8 cellular contexts compared by ENCODE assay signal in the genomic region with DNA sequence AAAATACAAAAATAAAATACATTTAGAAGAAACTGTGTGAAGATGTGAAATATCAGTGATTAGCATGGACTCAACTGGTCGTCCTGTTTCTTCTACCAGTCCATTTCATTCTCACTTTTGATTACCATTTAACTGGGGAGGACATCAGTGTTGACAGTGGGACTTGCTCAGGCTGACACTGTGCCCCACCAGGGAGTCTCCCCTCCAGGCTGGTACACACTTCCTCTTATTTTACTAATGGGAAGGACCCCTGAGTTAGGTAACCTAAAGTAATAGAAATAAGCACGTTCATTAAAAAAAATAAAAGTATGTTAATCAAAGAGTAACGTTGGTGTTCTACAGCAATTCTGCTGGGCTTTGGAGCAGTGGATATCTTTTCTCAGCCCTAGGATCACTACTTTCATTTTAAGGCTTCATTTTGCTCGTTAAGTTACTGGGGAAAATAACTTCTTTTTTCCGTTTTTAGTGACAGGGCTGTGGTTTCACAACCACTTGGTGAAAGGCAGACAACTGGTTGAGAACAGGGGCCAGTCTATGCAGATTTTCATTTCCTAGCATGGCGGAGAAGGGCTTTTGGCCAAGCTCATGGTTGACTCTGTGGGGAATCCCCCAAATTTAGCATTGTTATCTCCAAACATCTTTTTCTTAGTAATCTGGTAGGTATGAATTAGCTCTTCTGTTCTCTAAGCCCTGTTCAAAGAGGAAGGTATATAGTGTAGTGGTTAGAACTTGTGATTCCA. TPM values are rescaled to one million over a fixed set of nuclear protein-coding genes. Genes with fewer than 3 reads are reported as not detected.
DNase-seq lines count a peak whose midpoint lies in the region; ATAC-seq and TF ChIP-seq lines count a peak whose summit lies in the region.

No MANE protein-coding gene starts in this region.

- peak overlapping the region; percentile 94 to 99 for H3K4me3 Mint-ChIP-seq in activated T-cell treated with anti-CD3 and anti-CD28 coated beads, Interleukin-2, amount 50 U/mL, for 72 hours
- H3K4me3 Mint-ChIP-seq in neural progenitor cell: no peak overlapping the region

- peak; percentile 82 for DNase-seq in GF-D8 (lab: John Stamatoyannopoulos, UW)
- peak; percentile 68 for DNase-seq in NAMALWA (ENCODE audit: low spot score)
- DNase-seq in activated T-cell treated with anti-CD3 and anti-CD28 coated beads, Interleukin-2, amount 50 U/mL, for 72 hours: peak; percentile 76 to 79
- DNase-seq in stimulated activated CD4-positive, alpha-beta T cell treated with anti-CD3 and anti-CD28 coated beads, Interleukin-15, amount 100 ng/mL, for 48 hours (ENCODE audit: low read depth in 2 of 2): peak; percentile 53 to 56
- DNase-seq in neural progenitor cell (ENCODE audit: low spot score): no peak
- no peak for DNase-seq in amniotic stem cell (lab: John Stamatoyannopoulos, UW)
- DNase-seq in H4 (ENCODE audit: low spot score): no peak

- no peaks in the 10 kb centered on the region for H3K9me3 ChIP-seq in neural progenitor cell (ENCODE audit: low read depth)

- H3K79me2 ChIP-seq in neural progenitor cell (ENCODE audit: low read depth): no peaks in the 10 kb centered on the region

- peaks cover 48% of the 10 kb centered on the region for H3K4me1 Mint-ChIP-seq in activated T-cell treated with anti-CD3 and anti-CD28 coated beads, Interleukin-2, amount 50 U/mL, for 72 hours (ENCODE audit: low read depth)
- H3K4me1 Mint-ChIP-seq in neural progenitor cell: peaks cover 7% of the 10 kb centered on the region

- no peak overlapping the region for H3K4me3 ChIP-seq in neural progenitor cell

- H2AFZ ChIP-seq in neural progenitor cell (replicated peaks): no peak overlapping the region

- H3K27ac Mint-ChIP-seq in activated T-cell treated with anti-CD3 and anti-CD28 coated beads, Interleukin-2, amount 50 U/mL, for 72 hours: peak overlapping the region; percentile 97
- H3K27ac Mint-ChIP-seq in neural progenitor cell: no peak overlapping the region

- H3K4me2 ChIP-seq in neural progenitor cell: no peak overlapping the region

- peaks cover 5% of the 10 kb centered on the region for H3F3A ChIP-seq in neural progenitor cell (ENCODE audit: low read depth)

- H3K27ac ChIP-seq in neural progenitor cell: no peak overlapping the region

- H3K36me3 ChIP-seq in neural progenitor cell: no peaks in the 10 kb centered on the region

- peak; percentile 61 for ATAC-seq in GM21737 (IDR thresholded peaks at IDR 0.05; ENCODE audit: unreplicated experiment)
- peak; percentile 86 to 89 for ATAC-seq in activated T-cell treated with anti-CD3 and anti-CD28 coated beads, Interleukin-2, amount 50 U/mL, for 72 hours (replicated peaks in 1 of 2)

- H3K36me3 Mint-ChIP-seq in activated T-cell treated with anti-CD3 and anti-CD28 coated beads, Interleukin-2, amount 50 U/mL, for 72 hours (ENCODE audit: insufficient read depth in 2 of 2): peaks cover 4 to 10% of the 10 kb centered on the region in 2 donors
- no peaks in the 10 kb centered on the region for H3K36me3 Mint-ChIP-seq in neural progenitor cell

- no peaks in the 10 kb centered on the region for H4K20me1 ChIP-seq in neural progenitor cell (ENCODE audit: low read depth)

- no peak for TF ChIP-seq CTCF in neural progenitor cell (IDR thresholded peaks at IDR 0.05)

- H3K4me1 ChIP-seq in neural progenitor cell: peaks cover 5% of the 10 kb centered on the region

- no peaks in the 10 kb centered on the region for H3K27me3 Mint-ChIP-seq in activated T-cell treated with anti-CD3 and anti-CD28 coated beads, Interleukin-2, amount 50 U/mL, for 72 hours (ENCODE audit: low read depth)
- H3K27me3 Mint-ChIP-seq in neural progenitor cell (ENCODE audit: insufficient read depth, low read depth): peaks cover 7% of the 10 kb centered on the region

- H3K9me3 Mint-ChIP-seq in activated T-cell treated with anti-CD3 and anti-CD28 coated beads, Interleukin-2, amount 50 U/mL, for 72 hours: no peaks in the 10 kb centered on the region
- H3K9me3 Mint-ChIP-seq in neural progenitor cell: no peaks in the 10 kb centered on the region

- no peaks in the 10 kb centered on the region for H3K27me3 ChIP-seq in neural progenitor cell

- no peak overlapping the region for H3K9ac ChIP-seq in neural progenitor cell

RNA-seq across cellular contexts. Expression of a gene that starts 2.1 kb away (rescaled TPM):
- 10 to 100 TPM; 37.4 to 41.8 TPM for total RNA-seq in activated T-cell treated with anti-CD3 and anti-CD28 coated beads, Interleukin-2, amount 50 U/mL, for 72 hours
- 19.5 and 29.6 TPM in 2 replicates for total RNA-seq in neural progenitor cell (ENCODE audit: low replicate concordance)
- total RNA-seq in H4 (2014; rRNA removed; shearing (Covaris generic)): 28.3 and 38.2 TPM in 2 replicates

Comparison
In these comparisons a context has a peak if more than half of its experiments do, and no peak if none do; other contexts are left out.
1. DNase-seq: peak in GF-D8 (single experiment), NAMALWA (single experiment), activated T-cell treated with anti-CD3 and anti-CD28 coated beads, Interleukin-2, amount 50 U/mL, for 72 hours (2 of 2) and stimulated activated CD4-positive, alpha-beta T cell treated with anti-CD3 and anti-CD28 coated beads, Interleukin-15, amount 100 ng/mL, for 48 hours (2 of 2); none in neural progenitor cell (single experiment), amniotic stem cell (single experiment) and H4 (single experiment).